Comparison of ENCODE assay signal across 24 cellular contexts in genomic region chrX:133637765-133638164, GRCh38.
"Had no signal": no experiment of that assay in that cellular context is flagged by ENCODE, and none has a peak within 500 bp of the region (broad histone marks: within the 10 kb centered on the region; RNA-seq: fewer than 3 reads in every experiment).

No MANE protein-coding gene starts in this region.

- H3K4me3 ChIP-seq: heart right ventricle, lung, psoas muscle, skin epidermis, suprapubic skin had no signal

- DNase-seq: cerebellar nuclear complex; cortex of kidney; effector memory CD8-positive, alpha-beta T cell; foreskin melanocyte; glutamatergic neuron; heart right ventricle; hippocampal formation; kidney glomerular epithelial cell; mesenchymal stem cell; naive thymus-derived CD8-positive, alpha-beta T cell; nephron progenitor cell; psoas muscle; right cardiac atrium; stimulated activated CD4-positive, alpha-beta T cell treated with anti-CD3 and anti-CD28 coated beads, Interleukin-12 subunit alpha, Interleukin-12 subunit beta, amount 100 ng/mL, for 4 hours; stimulated activated CD4-positive, alpha-beta T cell treated with anti-CD3 and anti-CD28 coated beads, Interleukin-1b, Interleukin-23, amount 100 ng/mL, for 48 hours; stimulated activated CD4-positive, alpha-beta T cell treated with anti-CD3 and anti-CD28 coated beads, Interleukin-4, amount 100 ng/mL, for 1 hour; stimulated activated CD8-positive, alpha-beta memory T cell treated with anti-CD3 and anti-CD28 coated beads, Interleukin-4, amount 100 ng/mL, for 48 hours; stimulated activated naive CD4-positive, alpha-beta T cell; stimulated activated naive CD8-positive, alpha-beta T cell treated with anti-CD3 and anti-CD28 coated beads, Interleukin-15, amount 100 ng/mL, for 72 hours had no signal

- H3K9me3 ChIP-seq: heart right ventricle, psoas muscle, suprapubic skin had no signal

- FAIRE-seq: endometrium, islet of Langerhans had no signal

- H3K4me1 ChIP-seq: heart right ventricle, suprapubic skin had no signal

- H3K36me3 ChIP-seq: heart right ventricle, suprapubic skin had no signal

- H3K27ac ChIP-seq: heart right ventricle, psoas muscle, skin epidermis, suprapubic skin had no signal

- H3K27me3 ChIP-seq: suprapubic skin had no signal
